In the genomic region with DNA sequence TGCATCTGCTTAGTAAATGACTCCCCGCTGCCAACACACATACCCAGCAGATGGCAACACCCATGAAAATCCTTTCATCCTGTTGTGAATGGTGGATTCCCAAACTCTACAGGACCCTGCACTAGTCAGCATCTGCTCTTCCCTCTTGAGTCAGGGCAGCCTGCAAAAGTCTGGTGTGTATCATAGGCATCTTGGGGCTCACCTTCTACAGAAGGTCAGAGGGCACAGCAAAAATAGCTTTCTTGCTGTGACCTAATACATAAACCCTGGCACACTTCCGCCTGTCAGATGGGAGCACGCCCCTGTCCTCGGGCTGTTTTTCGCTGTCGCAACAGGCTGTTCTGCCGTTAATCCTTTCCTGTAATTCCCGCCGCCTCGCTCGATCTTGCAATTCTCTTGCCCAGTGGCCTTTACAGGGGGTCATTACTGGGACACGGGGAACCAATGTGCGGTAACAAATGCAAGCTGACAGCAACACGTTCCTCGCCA, we compare ENCODE assay signal across 9 cellular contexts. TPM values are rescaled to one million over a fixed set of nuclear protein-coding genes. Genes with fewer than 3 reads are reported as not detected.
A peak's percentile ranks its signal among the peaks of the same experiment; 100 is the strongest.
DNase-seq lines count a peak whose midpoint lies in the region; ATAC-seq and TF ChIP-seq lines count a peak whose summit lies in the region.
"Had no signal": no experiment of that assay in that cellular context is flagged by ENCODE, and none has a peak within 500 bp of the region (broad histone marks: within the 10 kb centered on the region; RNA-seq: fewer than 3 reads in every experiment).

No MANE protein-coding gene starts in this region.

- no peaks in the 10 kb centered on the region for H3K36me3 Mint-ChIP-seq in progenitor cell of endocrine pancreas (ENCODE audit: insufficient read depth)

- TF ChIP-seq EP300 in SK-N-SH (IDR thresholded peaks at IDR 0.05; ENCODE audit: borderline replicate concordance in 1 of 2, low read depth in 1 of 2, low read length in 1 of 2) (no peak), tibial nerve (IDR thresholded peaks at IDR 0.05) (peak in 1 of 2 donors; percentile 76)

- no peak for ATAC-seq in SK-N-SH treated with all-trans-retinoic acid at 6 μM for 48 hours
- ATAC-seq in left colon: no peak
- ATAC-seq in HG02970 (IDR thresholded peaks at IDR 0.05; ENCODE audit: low FRiP score, unreplicated experiment): no peak

- peaks cover 5 to 26% of the 10 kb centered on the region in 2 experiments; a peak in 2 of 4 replicates for H3K4me1 ChIP-seq in SK-N-SH (ENCODE audit: control insufficient read depth in 1 of 2, insufficient read depth in 2 of 2, low read depth in 1 of 2, low read length in 1 of 2)
- H3K4me1 ChIP-seq in ascending aorta: peaks cover 0 to 10% of the 10 kb centered on the region in 2 donors
- H3K4me1 ChIP-seq in tibial nerve: peaks cover 0 to 20% (median 12%) of the 10 kb centered on the region in 4 donors
- H3K4me1 ChIP-seq in uterus: no peaks in the 10 kb centered on the region

- DNase-seq in SK-N-SH: no peak
- peak; percentile 31 to 79 for DNase-seq in ascending aorta (ENCODE audit: low spot score in 2 of 2)
- peak; percentile 21 to 39 for DNase-seq in left colon
- peak; percentile 22 to 40 for DNase-seq in tibial nerve (ENCODE audit: low spot score in 2 of 2)
- DNase-seq in uterus: no peak
- no peak for DNase-seq in progenitor cell of endocrine pancreas (ENCODE audit: low spot score, unreplicated experiment)

- no peak overlapping the region for H3K9ac ChIP-seq in SK-N-SH

- POLR2A ChIA-PET in SK-N-SH (lab: Yijun Ruan, JAX): no interaction called here

- peaks cover 10% of the 10 kb centered on the region for H3F3A ChIP-seq in SK-N-SH (replicated peaks; ENCODE audit: insufficient read depth)

- no peak overlapping the region for H3K4me3 Mint-ChIP-seq in progenitor cell of endocrine pancreas (ENCODE audit: low read depth)

- H3K27me3 ChIP-seq in SK-N-SH (ENCODE audit: insufficient read depth) (no peaks in the 10 kb centered on the region), ascending aorta (no peaks in the 10 kb centered on the region), tibial nerve (no peaks in the 10 kb centered on the region), uterus (no peaks in the 10 kb centered on the region)

- no peak overlapping the region for H3K4me2 ChIP-seq in SK-N-SH

- peaks cover 3% of the 10 kb centered on the region for H3K27me3 Mint-ChIP-seq in progenitor cell of endocrine pancreas

- H3K9me3 Mint-ChIP-seq in progenitor cell of endocrine pancreas (ENCODE audit: low read depth): no peaks in the 10 kb centered on the region

- H3K27ac ChIP-seq in SK-N-SH (ENCODE audit: low read depth in 2 of 2, low read length in 1 of 2) (peak overlapping the region in 1 of 2 experiments; percentile 96; a peak in 1 of 4 replicates), ascending aorta (peak overlapping the region; percentile 39 to 84), tibial nerve (no peak overlapping the region), uterus (no peak overlapping the region)

- no peak for TF ChIP-seq POLR2A in tibial nerve (IDR thresholded peaks at IDR 0.05)
- TF ChIP-seq POLR2A in uterus (IDR thresholded peaks at IDR 0.05): no peak

- H3K36me3 ChIP-seq in SK-N-SH (replicated peaks in 1 of 2; ENCODE audit: control insufficient read depth in 1 of 2, insufficient read depth in 2 of 2, low read length in 1 of 2): no peaks in the 10 kb centered on the region
- H3K36me3 ChIP-seq in ascending aorta: no peaks in the 10 kb centered on the region
- H3K36me3 ChIP-seq in tibial nerve: no peaks in the 10 kb centered on the region
- H3K36me3 ChIP-seq in uterus: no peaks in the 10 kb centered on the region

- H3K4me3 ChIP-seq in SK-N-SH (ENCODE audit: low read depth in 2 of 2, low read length in 1 of 2): no peak overlapping the region
- H3K4me3 ChIP-seq in ascending aorta: no peak overlapping the region
- H3K4me3 ChIP-seq in tibial nerve: no peak overlapping the region
- no peak overlapping the region for H3K4me3 ChIP-seq in uterus

- H2AFZ ChIP-seq in SK-N-SH (ENCODE audit: low read depth): 0 out of 2 replicates have a peak overlapping the region, but pooled peaks have one; percentile 74

- TF ChIP-seq CTCF in SK-N-SH (IDR thresholded peaks at IDR 0.05) (no peak), ascending aorta (IDR thresholded peaks at IDR 0.05) (no peak), tibial nerve (IDR thresholded peaks at IDR 0.05) (no peak), uterus (IDR thresholded peaks at IDR 0.05) (no peak), progenitor cell of endocrine pancreas (IDR thresholded peaks at IDR 0.05; ENCODE audit: unreplicated experiment) (no peak)

- WGBS in SK-N-SH (ENCODE audit: low lambda C conversion rate): 86% methylated on average over 15 of the region's 15 CpGs
- 48 to 54% methylated on average over 15 of the region's 15 CpGs for WGBS in tibial nerve, 2 donors

- intact Hi-C loops in ascending aorta (cut with DNase I): loop anchor here (2.0 to 10.0 kb wide), 5 partner anchors 41 to 477 kb away; partner anchors contain the start of gene SLC19A3
- intact Hi-C loops in left colon (cut with DNase I, micrococcal nuclease): loop anchor here in 1 of 2 donors (10.0 kb wide), 1 partner anchor 357 kb away; no protein-coding TSS in a partner anchor
- intact Hi-C loops in uterus (cut with DNase I; ENCODE audit: low total_unique reads): no loop called here

- H3K9me2 ChIP-seq in SK-N-SH: no peaks in the 10 kb centered on the region

- CTCF ChIA-PET in SK-N-SH (lab: Yijun Ruan, JAX): interaction anchor here (1.5 to 5.7 kb wide), 6 partner anchors 12 to 359 kb away, joined by 4 to 52 read pairs (median 6); no protein-coding TSS in a partner anchor

- H3K79me2 ChIP-seq in SK-N-SH (ENCODE audit: insufficient read depth): no peaks in the 10 kb centered on the region

- no peak for TF ChIP-seq RAD21 in SK-N-SH (IDR thresholded peaks at IDR 0.05; ENCODE audit: low read length)

- no peaks in the 10 kb centered on the region for H4K20me1 ChIP-seq in SK-N-SH (ENCODE audit: insufficient read depth)

- H3K4me1 Mint-ChIP-seq in progenitor cell of endocrine pancreas (ENCODE audit: low read depth): peaks cover 3% of the 10 kb centered on the region

- H3K9me3 ChIP-seq in SK-N-SH: no peaks in the 10 kb centered on the region
- H3K9me3 ChIP-seq in ascending aorta: no peaks in the 10 kb centered on the region
- no peaks in the 10 kb centered on the region for H3K9me3 ChIP-seq in tibial nerve
- H3K9me3 ChIP-seq in uterus: no peaks in the 10 kb centered on the region

- H3K27ac Mint-ChIP-seq in progenitor cell of endocrine pancreas: no peak overlapping the region

TF ChIP-seq in SK-N-SH, 30 proteins besides CTCF, POLR2A, EP300 and RAD21 (continues in another document):
- TF ChIP-seq FOXJ3 (CRISPR knock-in tag; IDR thresholded peaks at IDR 0.05): no peak
- no peak for TF ChIP-seq RXRA (IDR thresholded peaks at IDR 0.05; ENCODE audit: borderline replicate concordance, low read depth)
- TF ChIP-seq SMC3 (IDR thresholded peaks at IDR 0.05; ENCODE audit: low read depth, low read length): no peak
- no peak for TF ChIP-seq USF2 (IDR thresholded peaks at IDR 0.05; ENCODE audit: borderline replicate concordance, low read depth, low read length)
- no peak for TF ChIP-seq CHD2 (IDR thresholded peaks at IDR 0.05; ENCODE audit: low read length, partially characterized antibody)
- no peak for TF ChIP-seq ELF1 (IDR thresholded peaks at IDR 0.05)
- TF ChIP-seq RFX5 (IDR thresholded peaks at IDR 0.05; ENCODE audit: low read length): no peak
- TF ChIP-seq POLR2AphosphoS5 (IDR thresholded peaks at IDR 0.05; ENCODE audit: low read depth, low read length): no peak
- TF ChIP-seq RCOR1 (IDR thresholded peaks at IDR 0.05; ENCODE audit: low read length): no peak

TF ChIP-seq in SK-N-SH treated with all-trans-retinoic acid at 6 μM for 48 hours, 23 proteins besides CTCF, POLR2A, EP300 and RAD21 (continues in another document):
- TF ChIP-seq TOX (CRISPR knock-in tag; IDR thresholded peaks at IDR 0.05; ENCODE audit: borderline replicate concordance) (no peak), ARNTL (CRISPR knock-in tag; IDR thresholded peaks at IDR 0.05; ENCODE audit: borderline replicate concordance, low read depth) (no peak), CREB5 (CRISPR knock-in tag; IDR thresholded peaks at IDR 0.05; ENCODE audit: low read depth) (no peak), RARB (CRISPR knock-in tag; IDR thresholded peaks at IDR 0.05) (no peak), SNAI2 (CRISPR knock-in tag; IDR thresholded peaks at IDR 0.05) (no peak), ZC3H10 (CRISPR knock-in tag; IDR thresholded peaks at IDR 0.05) (no peak), PPARA (CRISPR knock-in tag; IDR thresholded peaks at IDR 0.05; ENCODE audit: borderline replicate concordance) (no peak), ZFP30 (CRISPR knock-in tag; IDR thresholded peaks at IDR 0.05) (no peak), ISL1 (CRISPR knock-in tag; IDR thresholded peaks at IDR 0.05) (no peak), CSDC2 (CRISPR knock-in tag; IDR thresholded peaks at IDR 0.05) (no peak), TCF4 (CRISPR knock-in tag; IDR thresholded peaks at IDR 0.05; ENCODE audit: borderline replicate concordance) (no peak), ESRRG (CRISPR knock-in tag; IDR thresholded peaks at IDR 0.05) (no peak)

RNA-seq across cellular contexts. Expression of gene SCYGR1, which starts 19.9 kb away (rescaled TPM):
- not detected in 2 replicates for polyA plus RNA-seq in SK-N-SH (2012; rRNA removed)
- not detected in 2 replicates for polyA plus RNA-seq in SK-N-SH (2012; cell fraction: cytosol; rRNA removed)
- not detected in 2 replicates for polyA plus RNA-seq in SK-N-SH (2012; cell fraction: nucleus; rRNA removed)
- total RNA-seq in ascending aorta: not detected
- total RNA-seq in left colon: not detected
- not detected for total RNA-seq in tibial nerve
- total RNA-seq in uterus: not detected
- total RNA-seq in progenitor cell of endocrine pancreas: not detected in 2 replicates
- polyA plus RNA-seq: adipose tissue had no signal

RNA-seq across cellular contexts. Expression of gene TM4SF20, which starts 28.5 kb away (rescaled TPM):
- polyA plus RNA-seq in SK-N-SH (2012; rRNA removed): 0.03 and 0.13 TPM in 2 replicates
- 0.14 and 0.17 TPM in 2 replicates for polyA plus RNA-seq in SK-N-SH (2012; cell fraction: cytosol; rRNA removed)
- 0.07 and 0.08 TPM in 2 replicates for polyA plus RNA-seq in SK-N-SH (2012; cell fraction: nucleus; rRNA removed)
- not detected for total RNA-seq in ascending aorta
- 10 to 100 TPM in 1 of 2 donors, 1 to 10 TPM in 1; 3.8 to 54.3 TPM for total RNA-seq in left colon
- total RNA-seq in tibial nerve: not detected
- total RNA-seq in uterus: not detected
- not detected in 2 replicates for total RNA-seq in progenitor cell of endocrine pancreas

Comparison
In these comparisons a context has a peak if more than half of its experiments do, and no peak if none do; other contexts are left out.
1. DNase-seq: peak in ascending aorta (2 of 2), left colon (2 of 2) and tibial nerve (2 of 2); none in SK-N-SH (single experiment), uterus (0 of 2) and progenitor cell of endocrine pancreas (single experiment).
2. H3K27ac ChIP-seq: peak in ascending aorta (2 of 2); none in tibial nerve (0 of 4) and uterus (0 of 2).